8 cellular contexts compared by ENCODE assay signal in genomic region chr6:26022737-26023136, GRCh38.
DNase-seq lines count a peak whose midpoint lies in the region; ATAC-seq and TF ChIP-seq lines count a peak whose summit lies in the region.

No MANE protein-coding gene starts in this region.

- H2AFZ ChIP-seq in ACC112 (ENCODE audit: low read length, unreplicated experiment), result no peak overlapping the region

- no peak overlapping the region for H4K8ac ChIP-seq in mesendoderm (ENCODE audit: low read depth, low read length)

- H3K27me3 Mint-ChIP-seq in WTC11 (ENCODE audit: low read depth), result no peaks in the 10 kb centered on the region

- peaks cover 63% of the 10 kb centered on the region for H3K4me1 Mint-ChIP-seq in WTC11

- CTCF ChIA-PET in WTC11 (lab: Charles Lee), result interaction anchor here (0.9 to 4.0 kb wide), 2 partner anchors 8 to 30 kb away, joined by 3 to 19 read pairs; no protein-coding TSS in a partner anchor

- H2BK120ac ChIP-seq in mesendoderm (ENCODE audit: low read depth, low read length), result no peak overlapping the region

- DNase-seq in WTC11 (ENCODE audit: low spot score) (no peak), mesendoderm (no peak), adrenal gland (no peak), NCI-H2107 (lab: John Stamatoyannopoulos, UW) (no peak)
- DNase-seq in NK-92 treated with Interleukin-12 subunit alpha and Interleukin-12 subunit beta, amount 100 ng/mL, for 24 hours (lab: John Stamatoyannopoulos, UW), result no peak

- H3K23ac ChIP-seq in mesendoderm (ENCODE audit: low read length), result no peak overlapping the region

- H3K4me1 ChIP-seq in ACC112 (ENCODE audit: control insufficient read depth, insufficient read depth, low read length, unreplicated experiment), result peaks cover 23% of the 10 kb centered on the region
- H3K4me1 ChIP-seq in ES-I3 (ENCODE audit: insufficient read depth, low read length), result peaks cover 11% of the 10 kb centered on the region
- H3K4me1 ChIP-seq in mesendoderm (ENCODE audit: control insufficient read depth, low read depth, low read length), result peaks cover 6% of the 10 kb centered on the region
- H3K4me1 ChIP-seq in adrenal gland (replicated peaks in 1 of 2), result peaks cover 7 to 20% of the 10 kb centered on the region in 2 donors

- H3K27ac ChIP-seq in ACC112 (ENCODE audit: low read depth, low read length) (peak overlapping the region; percentile 96), mesendoderm (ENCODE audit: low read depth, low read length) (no peak overlapping the region), adrenal gland (peak overlapping the region in 2 of 5 donors; percentile 18 to 99)

- no peaks in the 10 kb centered on the region for H3K27me3 ChIP-seq in ACC112 (ENCODE audit: insufficient read depth, low read length)
- H3K27me3 ChIP-seq in mesendoderm (ENCODE audit: insufficient read depth, low read length, poor library complexity), result no peaks in the 10 kb centered on the region
- no peaks in the 10 kb centered on the region for H3K27me3 ChIP-seq in adrenal gland

- H3K9ac ChIP-seq in ES-I3 (ENCODE audit: low read depth, low read length) (peak overlapping the region; percentile 95; the same call in 1 of the 2 replicates), mesendoderm (ENCODE audit: low read length) (peak overlapping the region; percentile 99)

- H3K4ac ChIP-seq in mesendoderm (ENCODE audit: low read depth, low read length), result peak overlapping the region; percentile 76

- no peaks in the 10 kb centered on the region for H3K36me3 Mint-ChIP-seq in WTC11

- H3K9me3 Mint-ChIP-seq in WTC11, result peaks cover 6% of the 10 kb centered on the region

- TF ChIP-seq CTCF in WTC11 (IDR thresholded peaks at IDR 0.05), result no peak
- TF ChIP-seq CTCF in adrenal gland (IDR thresholded peaks at IDR 0.05), result no peak

- no CpG with 5 or more reads among the region's 1 CpG for WGBS in mesendoderm (ENCODE audit: extremely low coverage, insufficient coverage, low lambda C conversion rate)
- 36 to 56% (median 49%) methylated on average over 1 of the region's 1 CpG for WGBS in adrenal gland, 4 donors

- intact Hi-C loops in adrenal gland (cut with DNase I), result no loop called here

- peak overlapping the region; percentile 65 for H3K56ac ChIP-seq in mesendoderm (ENCODE audit: low read length)

- ATAC-seq in WTC11, result no peak
- ATAC-seq in HG03521 (IDR thresholded peaks at IDR 0.05; ENCODE audit: unreplicated experiment), result no peak

- H3K9me3 ChIP-seq in ES-I3 (ENCODE audit: control insufficient read depth, insufficient read depth, low read length) (no peaks in the 10 kb centered on the region), adrenal gland (replicated peaks in 1 of 3) (no peaks in the 10 kb centered on the region)

- H3K18ac ChIP-seq in mesendoderm (ENCODE audit: low read length), result no peak overlapping the region

- TF ChIP-seq POLR2A in adrenal gland (IDR thresholded peaks at IDR 0.05), result no peak

- H3K79me2 ChIP-seq in ACC112 (ENCODE audit: control insufficient read depth, insufficient read depth, low read length, unreplicated experiment) (no peaks in the 10 kb centered on the region), mesendoderm (ENCODE audit: control insufficient read depth, insufficient read depth, low read length) (no peaks in the 10 kb centered on the region)

- peak overlapping the region; percentile 100; the same call in 1 of the 2 replicates for H3K27ac Mint-ChIP-seq in WTC11

- H3K4me2 ChIP-seq in mesendoderm (ENCODE audit: low read length), result no peak overlapping the region

- H4K5ac ChIP-seq in mesendoderm (ENCODE audit: low read length), result no peak overlapping the region

- POLR2A ChIA-PET in WTC11 (lab: Charles Lee), result interaction anchor here (0.7 to 8.4 kb wide), 15 partner anchors 9 to 1871 kb away, joined by 3 to 199 read pairs (median 16); a partner anchor contains a TSS

- H3K79me1 ChIP-seq in mesendoderm (ENCODE audit: low read length), result no peaks in the 10 kb centered on the region

- H2AK5ac ChIP-seq in mesendoderm (ENCODE audit: low read length), result peak overlapping the region; percentile 4

- H2BK15ac ChIP-seq in mesendoderm (replicated peaks; ENCODE audit: low read depth), result no peak overlapping the region

- peak overlapping the region; percentile 97 for H3K4me3 Mint-ChIP-seq in WTC11

- H2BK5ac ChIP-seq in mesendoderm (ENCODE audit: low read length), result peak overlapping the region; percentile 76

- peak overlapping the region; percentile 81 for H3K4me3 ChIP-seq in ACC112 (ENCODE audit: low read depth, low read length)
- no peak overlapping the region for H3K4me3 ChIP-seq in mesendoderm (ENCODE audit: low read length)
- no peak overlapping the region for H3K4me3 ChIP-seq in adrenal gland

- H3K36me3 ChIP-seq in ACC112 (ENCODE audit: insufficient read depth, low read length) (no peaks in the 10 kb centered on the region), ES-I3 (ENCODE audit: insufficient read depth, low read length) (no peaks in the 10 kb centered on the region), mesendoderm (ENCODE audit: control insufficient read depth, insufficient read depth, low read length) (no peaks in the 10 kb centered on the region), adrenal gland (replicated peaks in 1 of 2) (no peaks in the 10 kb centered on the region)

TF ChIP-seq in WTC11, 78 proteins besides CTCF, POLR2A, EP300 and RAD21:
- no peak for TF ChIP-seq FOXP1 (CRISPR knock-in tag; IDR thresholded peaks at IDR 0.05; ENCODE audit: borderline replicate concordance)
- no peak for TF ChIP-seq ZNF532 (CRISPR knock-in tag; IDR thresholded peaks at IDR 0.05; ENCODE audit: borderline replicate concordance)
- no peak for TF ChIP-seq ARID4B (CRISPR knock-in tag; IDR thresholded peaks at IDR 0.05; ENCODE audit: borderline replicate concordance)
- TF ChIP-seq FOXK1 (CRISPR knock-in tag; IDR thresholded peaks at IDR 0.05), result no peak
- no peak for TF ChIP-seq ZNF396 (CRISPR knock-in tag; IDR thresholded peaks at IDR 0.05; ENCODE audit: borderline replicate concordance)
- no peak for TF ChIP-seq ZNF416 (CRISPR knock-in tag; IDR thresholded peaks at IDR 0.05)
- no peak for TF ChIP-seq NFATC4 (CRISPR knock-in tag; IDR thresholded peaks at IDR 0.05)
- TF ChIP-seq RELA (CRISPR knock-in tag; IDR thresholded peaks at IDR 0.05; ENCODE audit: borderline replicate concordance), result no peak
